In genomic region chr17:31900877-31901276, GRCh38 we compare ENCODE assay signal across 8 cellular contexts. TPM values are rescaled to one million over a fixed set of nuclear protein-coding genes. Genes with fewer than 3 reads are reported as not detected.
DNase-seq lines count a peak whose midpoint lies in the region; ATAC-seq lines count a peak whose summit lies in the region.

No MANE protein-coding gene starts in this region.

- H3K27me3 ChIP-seq in SJSA1 (replicated peaks) (no peaks in the 10 kb centered on the region), right cardiac atrium (ENCODE audit: control insufficient read depth, insufficient read depth) (no peaks in the 10 kb centered on the region), stomach smooth muscle (ENCODE audit: control insufficient read depth in 1 of 2, insufficient read depth in 2 of 2, low read length in 2 of 2) (no peaks in the 10 kb centered on the region)

- DNase-seq in NCI-H146 (lab: John Stamatoyannopoulos, UW) = peak; percentile 26
- no peak for DNase-seq in NCI-H146 treated with DMSO at 0.1 percent for 48 hours (lab: John Stamatoyannopoulos, UW; ENCODE audit: unreplicated experiment)
- DNase-seq in SJSA1 (ENCODE audit: low read depth in 1 of 2, low spot score in 2 of 2) = peak in 1 of 2 experiments; percentile 35
- DNase-seq in right cardiac atrium = no peak
- DNase-seq in NCI-H1092 (lab: John Stamatoyannopoulos, UW) = no peak
- no peak for DNase-seq in nucleus accumbens (lab: John Stamatoyannopoulos, UW)

- ATAC-seq in right cardiac atrium (peak in 1 of 2 donors; percentile 6), HG03521 (IDR thresholded peaks at IDR 0.05; ENCODE audit: unreplicated experiment) (no peak)

- peak overlapping the region; percentile 80 to 94 for H3K9ac ChIP-seq in stomach smooth muscle (ENCODE audit: low read length in 2 of 2)

- H3K27ac ChIP-seq in SJSA1 = no peak overlapping the region
- no peak overlapping the region for H3K27ac ChIP-seq in right cardiac atrium (ENCODE audit: low read length)
- peak overlapping the region; percentile 49 for H3K27ac ChIP-seq in stomach smooth muscle (ENCODE audit: low read length)

- intact Hi-C loops in right cardiac atrium (cut with DNase I) = loop anchor here in 1 of 4 donors (2.0 kb wide), 1 partner anchor 42 kb away; the partner anchor contains the start of gene COPRS

- H3K9me3 ChIP-seq in SJSA1 (replicated peaks) (no peaks in the 10 kb centered on the region), right cardiac atrium (ENCODE audit: control insufficient read depth, low read length) (no peaks in the 10 kb centered on the region), stomach smooth muscle (ENCODE audit: control insufficient read depth in 2 of 2, low read length in 2 of 2) (no peaks in the 10 kb centered on the region)

- H3K4me3 ChIP-seq in SJSA1 = peak overlapping the region; percentile 59
- peak overlapping the region; percentile 84 for H3K4me3 ChIP-seq in right cardiac atrium (ENCODE audit: low read length)
- peak overlapping the region; percentile 73 to 98 for H3K4me3 ChIP-seq in stomach smooth muscle (ENCODE audit: low read length in 2 of 2)

- H3K36me3 ChIP-seq in SJSA1 = peaks cover 47% of the 10 kb centered on the region
- H3K36me3 ChIP-seq in stomach smooth muscle (ENCODE audit: control insufficient read depth in 2 of 2, insufficient read depth in 2 of 2, low read length in 2 of 2) = peaks cover 10 to 15% of the 10 kb centered on the region in 2 donors

- WGBS in right cardiac atrium = 14% methylated on average over 5 of the region's 5 CpGs

- H3K4me1 ChIP-seq in SJSA1 (replicated peaks) (peaks cover 11% of the 10 kb centered on the region), right cardiac atrium (ENCODE audit: control insufficient read depth, insufficient read depth, low read length) (no peaks in the 10 kb centered on the region), stomach smooth muscle (ENCODE audit: control insufficient read depth, insufficient read depth, low read length) (no peaks in the 10 kb centered on the region)

RNA-seq across cellular contexts. Expression of gene UTP6, which starts 0.6 kb away (rescaled TPM):
- 60.9 and 86.4 TPM in 2 replicates for total RNA-seq in SJSA1 (2014; rRNA removed; shearing (Covaris generic))
- 10 to 100 TPM; 25.2 to 34.5 (median 31.5) TPM for total RNA-seq in right cardiac atrium
- polyA plus RNA-seq in right cardiac atrium = 24.4 TPM

RNA-seq across cellular contexts. Expression of gene SUZ12, which starts 35.9 kb away (rescaled TPM):
- total RNA-seq in SJSA1 (2014; rRNA removed; shearing (Covaris generic)) = 21.1 and 33.6 TPM in 2 replicates
- 10 to 100 TPM; 15.3 to 17.3 (median 15.9) TPM for total RNA-seq in right cardiac atrium
- polyA plus RNA-seq in right cardiac atrium = 6.6 TPM

RNA-seq across cellular contexts. Expression of gene COPRS, which starts 41.8 kb away (rescaled TPM):
- total RNA-seq in SJSA1 (2014; rRNA removed; shearing (Covaris generic)) = 119 and 197 TPM in 2 replicates
- 10 to 100 TPM; 42.9 to 56.1 (median 46.0) TPM for total RNA-seq in right cardiac atrium
- 57.9 TPM for polyA plus RNA-seq in right cardiac atrium
